In genomic region chr15:71707230-71708051, GRCh38 we compare ENCODE assay signal across 15 cellular contexts.
DNase-seq lines count a peak whose midpoint lies in the region; ATAC-seq, FAIRE-seq and TF ChIP-seq lines count a peak whose summit lies in the region.
"Had no signal": no experiment of that assay in that cellular context is flagged by ENCODE, and none has a peak within 500 bp of the region (broad histone marks: within the 10 kb centered on the region; RNA-seq: fewer than 3 reads in every experiment).

No MANE protein-coding gene starts in this region.

- no peak for TF ChIP-seq POLR2A in erythroblast (IDR thresholded peaks at IDR 0.05; ENCODE audit: low read length)

- WGBS in pancreas, 2 donors: 43 to 47% methylated on average over 5 of the region's 5 CpGs

- no peaks in the 10 kb centered on the region for H3K79me2 ChIP-seq in ACC112 (ENCODE audit: control insufficient read depth, insufficient read depth, low read length, unreplicated experiment)

- no peaks in the 10 kb centered on the region for H3K36me3 Mint-ChIP-seq in Calu3 (ENCODE audit: insufficient read depth, unreplicated experiment)
- H3K36me3 Mint-ChIP-seq: WTC11 had no signal

- H3K27ac ChIP-seq in ACC112 (ENCODE audit: low read depth, low read length): no peak overlapping the region
- peak overlapping the region; percentile 73 for H3K27ac ChIP-seq in SJSA1
- no peak overlapping the region for H3K27ac ChIP-seq in pancreas
- H3K27ac ChIP-seq: ovary had no signal

- FAIRE-seq in pancreas (lab: Jason Lieb, UNC): no peak

- no TSS peak for BruUV-seq in Calu3 (replicated peaks; lab: Mats Ljungman, UMichigan)

- CTCF ChIA-PET in Calu3 (lab: Charles Lee): interaction anchor here (0.6 kb wide), 2 partner anchors 1111 to 1129 kb away, joined by 3 to 5 read pairs; no protein-coding TSS in a partner anchor

- H3K36me3 ChIP-seq in ACC112 (ENCODE audit: insufficient read depth, low read length) (no peaks in the 10 kb centered on the region), SJSA1 (no peaks in the 10 kb centered on the region), pancreas (no peaks in the 10 kb centered on the region)
- H3K36me3 ChIP-seq: ovary, thyroid gland had no signal

- no peak overlapping the region for H3K4me3 Mint-ChIP-seq in Calu3 (ENCODE audit: low read depth, unreplicated experiment)
- H3K4me3 Mint-ChIP-seq: activated T-helper 1 cell treated with anti-CD3 and anti-CD28 coated beads, Interleukin-12 subunit alpha, Interleukin-12 subunit beta, Interleukin-2, Interleukin-4 antibody, amounts not matched to agents 30 ng/mL and 10 ng/mL and 1 ng/mL, durations not matched to agents 14 hours and 24 hours and 36 hours; WTC11 had no signal

- DNase-seq in SJSA1 (ENCODE audit: low read depth in 1 of 2, low spot score in 2 of 2) (peak; percentile 5 to 66), fibroblast of villous mesenchyme (ENCODE audit: low read depth) (peak; percentile 96), pancreas (no peak), superior temporal gyrus (ENCODE audit: extremely low spot score) (no peak), ureter (ENCODE audit: low spot score) (no peak), erythroblast (lab: John Stamatoyannopoulos, UW) (no peak), Calu3 (no peak)
- DNase-seq: DMS153, ovary, thyroid gland had no signal

- H3K27ac Mint-ChIP-seq in Calu3 (ENCODE audit: unreplicated experiment): no peak overlapping the region
- H3K27ac Mint-ChIP-seq: activated T-helper 1 cell treated with anti-CD3 and anti-CD28 coated beads, Interleukin-12 subunit alpha, Interleukin-12 subunit beta, Interleukin-2, Interleukin-4 antibody, amounts not matched to agents 30 ng/mL and 10 ng/mL and 1 ng/mL, durations not matched to agents 14 hours and 24 hours and 36 hours; WTC11 had no signal

- no peaks in the 10 kb centered on the region for H3K9me3 Mint-ChIP-seq in Calu3 (ENCODE audit: low read depth, unreplicated experiment)
- H3K9me3 Mint-ChIP-seq: activated T-helper 1 cell treated with anti-CD3 and anti-CD28 coated beads, Interleukin-12 subunit alpha, Interleukin-12 subunit beta, Interleukin-2, Interleukin-4 antibody, amounts not matched to agents 30 ng/mL and 10 ng/mL and 1 ng/mL, durations not matched to agents 14 hours and 24 hours and 36 hours had no signal

- peak in 3 of 4 donors; percentile 49 to 57 (median 55) for ATAC-seq in pancreas
- ATAC-seq: HCT116, WTC11 had no signal

- peaks cover 28% of the 10 kb centered on the region for H3K4me1 Mint-ChIP-seq in Calu3 (ENCODE audit: low read depth, unreplicated experiment)

- H3K4me3 ChIP-seq in ACC112 (ENCODE audit: low read depth, low read length) (peak overlapping the region; percentile 26; the same call in 1 of the 2 replicates), SJSA1 (no peak overlapping the region), fibroblast of villous mesenchyme (ENCODE audit: low read depth, low read length) (no peak overlapping the region), pancreas (no peak overlapping the region)
- H3K4me3 ChIP-seq: lung, ovary, thyroid gland had no signal

- H3K9me3 ChIP-seq in SJSA1 (replicated peaks) (no peaks in the 10 kb centered on the region), pancreas (no peaks in the 10 kb centered on the region)
- H3K9me3 ChIP-seq: ovary, thyroid gland had no signal

- intact Hi-C loops in pancreas (cut with DNase I): no loop called here
- intact Hi-C loops in Calu3 (cut with micrococcal nuclease; ENCODE audit: unreplicated experiment): no loop called here

- H3K4me1 ChIP-seq in ACC112 (ENCODE audit: control insufficient read depth, insufficient read depth, low read length, unreplicated experiment) (peaks cover 20% of the 10 kb centered on the region), SJSA1 (replicated peaks) (peaks cover 66% of the 10 kb centered on the region), pancreas (no peaks in the 10 kb centered on the region)

- peaks cover 17% of the 10 kb centered on the region for H3K27me3 Mint-ChIP-seq in Calu3 (ENCODE audit: unreplicated experiment)

- TF ChIP-seq CTCF in fibroblast of villous mesenchyme (IDR thresholded peaks at IDR 0.05; ENCODE audit: insufficient read depth, low read depth, low read length): peak; percentile 26
- TF ChIP-seq CTCF in pancreas (IDR thresholded peaks at IDR 0.05): no peak
- no peak for TF ChIP-seq CTCF in Calu3 (IDR thresholded peaks at IDR 0.05; ENCODE audit: unreplicated experiment)

- H3K27me3 ChIP-seq in ACC112 (ENCODE audit: insufficient read depth, low read length) (no peaks in the 10 kb centered on the region), SJSA1 (replicated peaks) (no peaks in the 10 kb centered on the region), pancreas (no peaks in the 10 kb centered on the region)
- H3K27me3 ChIP-seq: ovary, thyroid gland had no signal

- H2AFZ ChIP-seq in ACC112 (ENCODE audit: low read length, unreplicated experiment): no peak overlapping the region

Comparison
In these comparisons a context has a peak if more than half of its experiments do, and no peak if none do; other contexts are left out.
1. DNase-seq: peak in SJSA1 (2 of 2) and fibroblast of villous mesenchyme (single experiment); none in pancreas (0 of 6), superior temporal gyrus (single experiment), ureter (single experiment), erythroblast (0 of 2) and Calu3 (single experiment).